ENCODE assay signal across 10 cellular contexts in the genomic region with DNA sequence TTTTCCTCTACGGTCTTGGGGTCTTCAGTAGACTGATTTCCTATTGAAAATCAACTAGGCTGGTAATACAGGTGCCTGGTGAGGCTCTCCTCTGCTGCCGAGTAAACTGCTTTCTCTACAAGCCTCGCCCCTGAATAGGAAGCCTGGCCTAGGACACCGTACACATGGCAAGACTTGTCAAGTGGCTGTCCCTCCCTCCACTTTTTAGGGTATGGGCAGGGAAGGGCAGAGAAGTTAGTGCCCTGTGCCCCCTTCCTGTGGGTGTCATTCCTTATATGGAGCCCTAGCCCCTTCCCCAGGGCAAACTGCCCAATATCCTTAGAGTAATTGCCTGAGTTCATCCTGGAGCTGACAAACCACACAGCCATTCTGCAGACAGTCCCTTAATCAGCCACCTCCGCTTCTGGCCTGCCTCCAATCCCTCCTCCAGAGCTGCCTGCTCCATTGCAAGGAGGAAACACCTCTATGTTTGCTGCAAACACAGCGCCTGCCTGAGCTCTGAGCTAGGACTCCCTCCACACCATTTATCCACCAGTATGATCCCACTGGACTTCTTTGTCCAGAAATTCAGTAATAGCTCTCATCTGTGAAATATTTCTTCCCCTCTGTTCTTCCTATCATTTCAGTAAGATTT.
DNase-seq lines count a peak whose midpoint lies in the region; ATAC-seq and TF ChIP-seq lines count a peak whose summit lies in the region.
"Had no signal": no experiment of that assay in that cellular context is flagged by ENCODE, and none has a peak within 500 bp of the region (broad histone marks: within the 10 kb centered on the region; RNA-seq: fewer than 3 reads in every experiment).

No MANE protein-coding gene starts in this region.

- H3K9me3 Mint-ChIP-seq in effector memory CD8-positive, alpha-beta T cell: no peaks in the 10 kb centered on the region

- H3K36me3 ChIP-seq in A673 (ENCODE audit: insufficient read depth, low read length, poor library complexity, severe bottlenecking) (no peaks in the 10 kb centered on the region), muscle layer of duodenum (ENCODE audit: control insufficient read depth in 1 of 2, insufficient read depth in 2 of 2, low read length in 2 of 2) (peaks cover 0 to 3% of the 10 kb centered on the region in 2 donors)

- H3K27me3 Mint-ChIP-seq in effector memory CD8-positive, alpha-beta T cell: no peaks in the 10 kb centered on the region

- POLR2A ChIA-PET in A673 (lab: Charles Lee; ENCODE audit: low non-redundant PET): no interaction called here

- CTCF ChIA-PET in A673 (lab: Charles Lee): no interaction called here

- ATAC-seq in effector memory CD8-positive, alpha-beta T cell (replicated peaks): no peak

- intact Hi-C loops in A673 (cut with micrococcal nuclease; ENCODE audit: unreplicated experiment): no loop called here

- peak overlapping the region; percentile 2 to 49 for H3K27ac Mint-ChIP-seq in effector memory CD8-positive, alpha-beta T cell

- no peaks in the 10 kb centered on the region for H3K27me3 ChIP-seq in A673 (replicated peaks; ENCODE audit: insufficient read depth, low read depth, low read length, poor library complexity)
- H3K27me3 ChIP-seq in muscle layer of duodenum (ENCODE audit: low read depth, low read length): no peaks in the 10 kb centered on the region

- peaks cover 28 to 47% of the 10 kb centered on the region in 2 donors for H3K4me1 Mint-ChIP-seq in effector memory CD8-positive, alpha-beta T cell (ENCODE audit: low read depth in 2 of 2)

- H3K4me1 ChIP-seq in A673 (ENCODE audit: insufficient read depth, low read length, poor library complexity, severe bottlenecking) (peaks cover 18% of the 10 kb centered on the region), muscle layer of duodenum (ENCODE audit: control insufficient read depth in 1 of 2, insufficient read depth in 2 of 2, low read length in 2 of 2) (peaks cover 15 to 25% of the 10 kb centered on the region in 2 donors)

- BruUV-seq in A673 (replicated peaks; lab: Mats Ljungman, UMichigan): no TSS peak

- DNase-seq in A673 (ENCODE audit: low spot score) (peak; percentile 66), NCI-H1105 (lab: John Stamatoyannopoulos, UW) (peak; percentile 32), NCI-H510A treated with DMSO at 0.1 percent for 48 hours (lab: John Stamatoyannopoulos, UW) (no peak), activated gamma-delta T cell treated with Interleukin-2 at 50 U/mL for 16 hours (no peak), SIG-M5 treated with dmso at 0.1 percent for 504 hours (lab: John Stamatoyannopoulos, UW; ENCODE audit: unreplicated experiment) (no peak), NK-92 (lab: John Stamatoyannopoulos, UW; ENCODE audit: unreplicated experiment) (no peak)
- no peak for DNase-seq in effector memory CD8-positive, alpha-beta T cell
- DNase-seq: DND-41 had no signal

- H3K36me3 Mint-ChIP-seq in effector memory CD8-positive, alpha-beta T cell (ENCODE audit: insufficient read depth): peaks cover 7% of the 10 kb centered on the region

- no peaks in the 10 kb centered on the region for H3K9me3 ChIP-seq in A673 (ENCODE audit: low read depth, low read length, poor library complexity, severe bottlenecking)
- no peaks in the 10 kb centered on the region for H3K9me3 ChIP-seq in muscle layer of duodenum (ENCODE audit: control insufficient read depth in 1 of 2, low read length in 2 of 2)

- H3K4me3 Mint-ChIP-seq in effector memory CD8-positive, alpha-beta T cell: no peak overlapping the region

- H3K27ac ChIP-seq in A673 (ENCODE audit: low read depth, low read length, poor library complexity, severe bottlenecking) (no peak overlapping the region), muscle layer of duodenum (ENCODE audit: low read length) (peak overlapping the region; percentile 34)
- H3K27ac ChIP-seq: KMS-11 had no signal

- no peak for TF ChIP-seq CTCF in A673 (conservative IDR thresholded peaks at IDR 0.05; ENCODE audit: low read depth, low read length)

- H3K4me3 ChIP-seq in A673 (ENCODE audit: low read depth, low read length, poor library complexity, severe bottlenecking) (no peak overlapping the region), muscle layer of duodenum (ENCODE audit: low read depth in 1 of 2, low read length in 2 of 2) (peak overlapping the region; percentile 37 to 48)

Comparison
In these comparisons a context has a peak if more than half of its experiments do, and no peak if none do; other contexts are left out.
1. DNase-seq: peak in A673 (single experiment) and NCI-H1105 (single experiment); none in effector memory CD8-positive, alpha-beta T cell (0 of 3), NCI-H510A treated with DMSO at 0.1 percent for 48 hours (single experiment), activated gamma-delta T cell treated with Interleukin-2 at 50 U/mL for 16 hours (single experiment), SIG-M5 treated with dmso at 0.1 percent for 504 hours (single experiment) and NK-92 (single experiment).